ENCODE assay signal across 18 cellular contexts in the genomic region with DNA sequence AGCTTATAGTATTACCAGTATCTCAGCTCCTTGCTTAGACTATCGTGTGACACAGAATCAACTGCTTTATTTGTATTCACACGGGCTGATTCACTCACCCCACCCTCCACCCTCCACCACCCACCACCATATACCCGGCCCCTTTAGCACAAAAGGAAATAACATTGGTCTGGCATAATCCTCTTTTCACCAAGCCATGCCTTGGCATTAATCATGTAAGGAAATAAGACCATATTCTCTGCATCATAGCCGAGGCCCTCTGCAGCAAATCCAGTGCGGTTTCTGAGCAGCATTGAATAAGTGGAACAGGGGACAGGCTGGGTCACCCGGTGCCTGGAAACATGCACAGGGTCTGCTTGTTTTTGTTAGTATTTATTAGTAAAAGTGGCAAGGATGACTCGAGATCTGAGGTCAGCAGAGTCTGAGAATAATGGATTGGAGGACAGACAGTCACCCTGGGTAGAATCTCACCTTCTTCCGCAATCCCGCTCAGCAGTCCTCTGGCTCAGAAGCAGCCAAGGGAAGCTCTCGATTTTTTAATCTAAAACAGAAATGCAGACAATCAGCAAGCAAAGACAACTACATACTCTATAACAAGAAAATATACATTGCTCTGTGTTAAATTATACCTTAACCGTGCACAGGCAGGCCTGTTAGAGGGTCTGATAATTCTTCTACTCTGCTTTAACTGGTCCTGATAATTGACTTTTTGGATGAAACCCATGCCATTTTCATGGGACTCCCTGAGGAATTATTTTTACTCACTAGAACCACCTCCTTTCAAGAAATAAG. TPM values are rescaled to one million over a fixed set of nuclear protein-coding genes. Genes with fewer than 3 reads are reported as not detected.
DNase-seq lines count a peak whose midpoint lies in the region; ATAC-seq, FAIRE-seq and TF ChIP-seq lines count a peak whose summit lies in the region.
"Had no signal": no experiment of that assay in that cellular context is flagged by ENCODE, and none has a peak within 500 bp of the region (broad histone marks: within the 10 kb centered on the region; RNA-seq: fewer than 3 reads in every experiment).

No MANE protein-coding gene starts in this region.

- H4K5ac ChIP-seq in IMR-90 (ENCODE audit: low read depth, low read length) (no peak overlapping the region), mesendoderm (ENCODE audit: low read length) (no peak overlapping the region)

- H3K79me2 ChIP-seq in mesendoderm (ENCODE audit: control insufficient read depth, insufficient read depth, low read length), result no peaks in the 10 kb centered on the region

- H3K18ac ChIP-seq in IMR-90 (ENCODE audit: low read depth, low read length) (no peak overlapping the region), mesendoderm (ENCODE audit: low read length) (no peak overlapping the region)

- dilution Hi-C loops in IMR-90 (cut with HindIII; ENCODE audit: low sequenced_read_pairs, unreplicated experiment), result no loop called here

- POLR2A ChIA-PET in A549 (lab: Yijun Ruan, JAX) (no interaction called here), IMR-90 (lab: Charles Lee; ENCODE audit: unreplicated experiment) (no interaction called here)

- H3K79me1 ChIP-seq in IMR-90 (ENCODE audit: low read depth in 1 of 2, low read length in 2 of 2) (no peaks in the 10 kb centered on the region), mesendoderm (ENCODE audit: low read length) (no peaks in the 10 kb centered on the region)

- TF ChIP-seq CTCF in A549 (IDR thresholded peaks at IDR 0.05) (no peak), IMR-90 (conservative IDR thresholded peaks at IDR 0.05; ENCODE audit: low read depth, low read length) (no peak), brain microvascular endothelial cell (IDR thresholded peaks at IDR 0.05; ENCODE audit: low read depth, low read length, missing control alignments) (no peak)

- H3K4me1 ChIP-seq in A549 (peaks cover 37% of the 10 kb centered on the region), IMR-90 (ENCODE audit: control insufficient read depth, insufficient read depth, low read length) (no peaks in the 10 kb centered on the region), mesendoderm (ENCODE audit: control insufficient read depth, low read depth, low read length) (no peaks in the 10 kb centered on the region)
- H3K4me1 ChIP-seq: spleen had no signal

- intact Hi-C loops in IMR-90 (cut with micrococcal nuclease), result no loop called here

- no TSS peak for BruUV-seq in IMR-90 (replicated peaks; lab: Mats Ljungman, UMichigan)

- no peak overlapping the region for H4K91ac ChIP-seq in IMR-90 (ENCODE audit: insufficient read depth, low read depth, low read length)

- H2AK9ac ChIP-seq in IMR-90 (replicated peaks; ENCODE audit: low read depth, low read length, poor library complexity), result no peak overlapping the region

- H3K9ac ChIP-seq in IMR-90 (ENCODE audit: low read depth, low read length) (no peak overlapping the region), mesendoderm (ENCODE audit: low read length) (no peak overlapping the region)

- H3K23ac ChIP-seq in IMR-90 (ENCODE audit: low read depth, low read length), result no peak overlapping the region
- H3K23ac ChIP-seq in mesendoderm (ENCODE audit: low read length), result no peak overlapping the region

- H3K4me2 ChIP-seq in A549, result peak overlapping the region; percentile 25; the same call in 2 of the 3 replicates
- no peak overlapping the region for H3K4me2 ChIP-seq in IMR-90 (ENCODE audit: low read depth, low read length)
- H3K4me2 ChIP-seq in mesendoderm (ENCODE audit: low read length), result no peak overlapping the region

- no peak for TF ChIP-seq RAD21 in A549 (conservative IDR thresholded peaks at IDR 0.05 in 1 of 2, IDR thresholded peaks at IDR 0.05 in 1 of 2)
- no peak for TF ChIP-seq RAD21 in IMR-90 (IDR thresholded peaks at IDR 0.05; ENCODE audit: low read length)

- H3K9me3 ChIP-seq in A549 (no peaks in the 10 kb centered on the region), IMR-90 (ENCODE audit: control insufficient read depth, insufficient read depth, low read length) (no peaks in the 10 kb centered on the region)
- H3K9me3 ChIP-seq: ovary, spleen had no signal

- no peak overlapping the region for H3K14ac ChIP-seq in IMR-90 (replicated peaks; ENCODE audit: low read depth, low read length)

- WGBS in A549 (ENCODE audit: missing lambda C conversion rate), result 56% methylated on average over 11 of the region's 11 CpGs
- WGBS in IMR-90 (ENCODE audit: extremely low coverage in 2 of 2, insufficient read length in 1 of 2), 2 experiments, result 41% methylated on average over 4 of the region's 11 CpGs; no CpG with 5 or more reads in 1 of the 2 experiments
- no CpG with 5 or more reads among the region's 11 CpGs for WGBS in mesendoderm (ENCODE audit: extremely low coverage, insufficient coverage, low lambda C conversion rate)

- H2AFZ ChIP-seq in IMR-90 (replicated peaks; ENCODE audit: low read length, poor library complexity), result no peak overlapping the region

- H3K27ac ChIP-seq in A549, result peak overlapping the region in 1 of 2 experiments; percentile 7; a peak in 1 of 6 replicates
- H3K27ac ChIP-seq in IMR-90 (ENCODE audit: insufficient read depth, low read length), result no peak overlapping the region
- no peak overlapping the region for H3K27ac ChIP-seq in brain microvascular endothelial cell
- H3K27ac ChIP-seq in mesendoderm (ENCODE audit: low read depth, low read length), result no peak overlapping the region
- H3K27ac ChIP-seq: ovary, spleen had no signal

- in situ Hi-C loops in IMR-90 (cut with MboI; ENCODE audit: low sequenced_read_pairs) (no loop called here), brain microvascular endothelial cell (cut with HindIII; ENCODE audit: low pct_ligation_motif_present, low sequenced_read_pairs) (no loop called here)

- H3K27me3 ChIP-seq in IMR-90 (ENCODE audit: control insufficient read depth, insufficient read depth, low read length) (no peaks in the 10 kb centered on the region), brain microvascular endothelial cell (replicated peaks) (no peaks in the 10 kb centered on the region), mesendoderm (ENCODE audit: insufficient read depth, low read length, poor library complexity) (no peaks in the 10 kb centered on the region)
- H3K27me3 ChIP-seq: ovary, spleen had no signal

- H2BK15ac ChIP-seq in IMR-90 (ENCODE audit: low read depth, low read length), result no peak overlapping the region
- H2BK15ac ChIP-seq in mesendoderm (replicated peaks; ENCODE audit: low read depth), result no peak overlapping the region

- no peaks in the 10 kb centered on the region for H4K20me1 ChIP-seq in IMR-90 (ENCODE audit: insufficient read depth, low read length)

- no peak overlapping the region for H2BK20ac ChIP-seq in IMR-90 (ENCODE audit: low read depth, low read length)

- no peaks in the 10 kb centered on the region for H3K9me1 ChIP-seq in IMR-90 (ENCODE audit: insufficient read depth, low read length)

- H2AK5ac ChIP-seq in IMR-90 (ENCODE audit: low read depth, low read length), result no peak overlapping the region
- H2AK5ac ChIP-seq in mesendoderm (ENCODE audit: low read length), result no peak overlapping the region

- no peak overlapping the region for H4K8ac ChIP-seq in IMR-90 (ENCODE audit: low read depth in 2 of 2, low read length in 2 of 2)
- H4K8ac ChIP-seq in mesendoderm (ENCODE audit: low read depth, low read length), result no peak overlapping the region

- H3K56ac ChIP-seq in IMR-90 (ENCODE audit: extremely low read depth, insufficient read depth, low read length) (no peak overlapping the region), mesendoderm (ENCODE audit: low read length) (no peak overlapping the region)

- no peaks in the 10 kb centered on the region for H3K36me3 ChIP-seq in IMR-90 (ENCODE audit: control insufficient read depth, insufficient read depth, low read length)
- H3K36me3 ChIP-seq in brain microvascular endothelial cell (replicated peaks), result no peaks in the 10 kb centered on the region
- H3K36me3 ChIP-seq in mesendoderm (ENCODE audit: control insufficient read depth, insufficient read depth, low read length), result no peaks in the 10 kb centered on the region
- H3K36me3 ChIP-seq: ovary, spleen had no signal

- DNase-seq in A549 (ENCODE audit: low read depth in 1 of 2, low spot score in 1 of 2) (no peak), IMR-90 (peak; percentile 18), brain microvascular endothelial cell (peak; percentile 16), mesendoderm (peak; percentile 22), NAMALWA (ENCODE audit: low spot score) (no peak), NCI-H1694 (lab: John Stamatoyannopoulos, UW) (no peak)
- DNase-seq: activated CD4-positive, CD25-positive, alpha-beta regulatory T cell; aorta; CD4-positive, alpha-beta T cell; left colon; NCI-H1436 treated with DMSO at 0.1 percent for 48 hours; NCI-H226; NK-92 treated with Interleukin-12 subunit alpha and Interleukin-12 subunit beta, amount 100 ng/mL, for 24 hours; ovary; spleen had no signal

- H2BK5ac ChIP-seq in IMR-90 (ENCODE audit: low read depth, low read length, poor library complexity, severe bottlenecking) (no peak overlapping the region), mesendoderm (ENCODE audit: low read length) (no peak overlapping the region)

- TF ChIP-seq EP300 in A549 (IDR thresholded peaks at IDR 0.05), result no peak

- TF ChIP-seq POLR2A in A549 (IDR thresholded peaks at IDR 0.05; ENCODE audit: low read length) (no peak), IMR-90 (IDR thresholded peaks at IDR 0.05; ENCODE audit: low read depth, low read length) (no peak)

- H3K4me3 ChIP-seq in A549, result no peak overlapping the region
- no peak overlapping the region for H3K4me3 ChIP-seq in IMR-90 (ENCODE audit: insufficient read depth, low read depth, low read length)
- no peak overlapping the region for H3K4me3 ChIP-seq in brain microvascular endothelial cell (ENCODE audit: low read depth, low read length)
- H3K4me3 ChIP-seq in mesendoderm (ENCODE audit: low read length), result no peak overlapping the region
- H3K4me3 ChIP-seq: ovary, spleen had no signal

- no peak for FAIRE-seq in A549 (lab: Jason Lieb, UNC)

- CTCF ChIA-PET in A549 (lab: Yijun Ruan, JAX), result no interaction called here
- CTCF ChIA-PET in IMR-90 (lab: Yijun Ruan, JAX), result no interaction called here

- H2BK120ac ChIP-seq in IMR-90 (ENCODE audit: low read depth, low read length), result no peak overlapping the region
- no peak overlapping the region for H2BK120ac ChIP-seq in mesendoderm (ENCODE audit: low read depth, low read length)

- H3K4ac ChIP-seq in IMR-90 (ENCODE audit: low read depth, low read length) (no peak overlapping the region), mesendoderm (ENCODE audit: low read depth, low read length) (no peak overlapping the region)

- ATAC-seq in A549, result peak; percentile 43 to 54; a peak in 3 of 6 replicates
- ATAC-seq in IMR-90 (ENCODE audit: low read depth), result no peak; the same call in 1 of the 2 replicates
- ATAC-seq in HG03378 (IDR thresholded peaks at IDR 0.05; ENCODE audit: unreplicated experiment), result no peak
- ATAC-seq in HG03432 (IDR thresholded peaks at IDR 0.05; ENCODE audit: unreplicated experiment), result no peak
- ATAC-seq: left colon; stimulated activated effector memory CD8-positive, alpha-beta T cell treated with anti-CD3 and anti-CD28 coated beads, Interleukin-12 subunit alpha, Interleukin-12 subunit beta, amount 100 ng/mL, for 72 hours had no signal

RNA-seq across cellular contexts. Expression of gene CDC42BPA, which starts 52.4 kb away (rescaled TPM):
- polyA plus RNA-seq in A549 (2011; rRNA removed), result 25.9 and 28.4 TPM in 2 replicates
- 4.3 and 5.5 TPM in 2 replicates for polyA plus RNA-seq in A549 (2012; cell fraction: cytosol; rRNA removed)
- 6.7 and 9.7 TPM in 2 replicates for polyA plus RNA-seq in A549 (2012; cell fraction: nucleus; rRNA removed)
- 11.4 to 12.6 TPM (median 12.5 TPM) in 3 replicates for polyA plus RNA-seq in A549 (2017; fragmentation: RNase III; extraction: RNeasy Plus Mini Kit Qiagen cat#74134 plus additional on column Dnase treatment)
- 38.6 and 39.3 TPM in 2 replicates for polyA minus RNA-seq in A549 (2011; rRNA and poly(A)+ RNA removed)
- total RNA-seq in IMR-90 (2012; rRNA removed), result 27.8 and 36.4 TPM in 2 replicates
- 7.7 and 9.4 TPM in 2 replicates for polyA plus RNA-seq in IMR-90 (2012; rRNA removed)
- 2.8 and 4.1 TPM in 2 replicates for polyA plus RNA-seq in IMR-90 (2012; cell fraction: cytosol; rRNA removed)
- 8.9 and 19.7 TPM in 2 replicates for polyA plus RNA-seq in IMR-90 (2012; cell fraction: nucleus; rRNA removed; ENCODE audit: low replicate concordance)
- 9.7 TPM for polyA plus RNA-seq in mesendoderm (2013, experiment 1 of 2)
- 10.0 TPM for polyA plus RNA-seq in mesendoderm (2013, experiment 2 of 2)

Comparison
In these comparisons a context has a peak if more than half of its experiments do, and no peak if none do; other contexts are left out.
1. ATAC-seq: peak in A549 (2 of 2); none in IMR-90 (single experiment), HG03378 (single experiment) and HG03432 (single experiment).
2. DNase-seq: peak in IMR-90 (single experiment), brain microvascular endothelial cell (single experiment) and mesendoderm (single experiment); none in A549 (0 of 2), NAMALWA (single experiment) and NCI-H1694 (single experiment).